In the genomic region with DNA sequence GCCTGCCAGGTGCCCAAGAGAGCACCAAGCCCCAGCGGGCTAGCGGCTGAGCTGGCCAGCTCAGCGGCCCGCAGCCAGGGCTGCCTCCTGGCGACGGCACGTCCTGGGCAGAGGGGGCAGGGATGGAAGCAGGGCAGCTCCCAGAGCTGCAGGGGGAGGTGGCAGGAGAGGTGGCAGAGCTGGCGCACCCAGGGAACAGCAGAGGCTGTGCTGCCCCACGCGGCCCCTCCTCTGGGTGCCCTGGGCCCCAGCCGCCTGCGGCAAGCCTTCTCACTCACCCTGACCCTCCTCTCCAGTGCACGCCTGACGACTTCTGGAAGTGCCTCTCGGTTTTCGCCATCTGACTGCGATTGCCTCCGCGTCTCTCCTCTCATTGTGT, we compare ENCODE assay signal across 13 cellular contexts. TPM values are rescaled to one million over a fixed set of nuclear protein-coding genes. Genes with fewer than 3 reads are reported as not detected.
DNase-seq lines count a peak whose midpoint lies in the region; ATAC-seq and TF ChIP-seq lines count a peak whose summit lies in the region.
"Had no signal": no experiment of that assay in that cellular context is flagged by ENCODE, and none has a peak within 500 bp of the region (broad histone marks: within the 10 kb centered on the region; RNA-seq: fewer than 3 reads in every experiment).

No MANE protein-coding gene starts in this region.

- no peak overlapping the region for H3K4ac ChIP-seq in neuronal stem cell (ENCODE audit: low read length)

- no peak overlapping the region for H2BK120ac ChIP-seq in neuronal stem cell (ENCODE audit: low read depth, low read length)

- no peak overlapping the region for H4K8ac ChIP-seq in neuronal stem cell (ENCODE audit: low read depth, low read length)

- H3K9me3 Mint-ChIP-seq in glutamatergic neuron (ENCODE audit: unreplicated experiment) (peaks cover 24% of the 10 kb centered on the region), chondrocyte (ENCODE audit: low read depth) (no peaks in the 10 kb centered on the region)
- H3K9me3 Mint-ChIP-seq: CD4-positive, alpha-beta T cell; HFFc6 had no signal

- TF ChIP-seq CTCF in glutamatergic neuron (IDR thresholded peaks at IDR 0.05; ENCODE audit: partially characterized antibody, unreplicated experiment) (no peak), chondrocyte (IDR thresholded peaks at IDR 0.05) (no peak)

- H3K79me1 ChIP-seq in neuronal stem cell (ENCODE audit: low read depth, low read length): peaks cover 17% of the 10 kb centered on the region

- H3K27me3 ChIP-seq in neuronal stem cell (ENCODE audit: control insufficient read depth in 3 of 3, insufficient read depth in 3 of 3, low read depth in 1 of 3, low read length in 3 of 3): no peaks in the 10 kb centered on the region

- H3K27ac ChIP-seq in neuronal stem cell (replicated peaks; ENCODE audit: low read length): no peak overlapping the region

- H3K27me3 Mint-ChIP-seq in glutamatergic neuron (ENCODE audit: unreplicated experiment): peaks cover 25% of the 10 kb centered on the region
- no peaks in the 10 kb centered on the region for H3K27me3 Mint-ChIP-seq in chondrocyte (ENCODE audit: low read depth)
- H3K27me3 Mint-ChIP-seq: CD4-positive, alpha-beta T cell had no signal

- H3K14ac ChIP-seq in neuronal stem cell (ENCODE audit: low read length): no peak overlapping the region

- no peak overlapping the region for H2AFZ ChIP-seq in neuronal stem cell (ENCODE audit: low read length)

- H2BK15ac ChIP-seq in neuronal stem cell (ENCODE audit: low read length): peak overlapping the region; percentile 30

- no peaks in the 10 kb centered on the region for H3K9me3 ChIP-seq in neuronal stem cell (replicated peaks in 1 of 2; ENCODE audit: control insufficient read depth in 2 of 2, insufficient read depth in 1 of 2, low read depth in 1 of 2, low read length in 2 of 2)

- H3K4me1 Mint-ChIP-seq in glutamatergic neuron (ENCODE audit: low read depth, unreplicated experiment) (peaks cover 9% of the 10 kb centered on the region), chondrocyte (ENCODE audit: low read depth) (peaks cover 3% of the 10 kb centered on the region)

- WGBS in neuronal stem cell (ENCODE audit: extremely low coverage in 2 of 2, insufficient read length in 2 of 2, insufficient replicate concordance in 1 of 2), 2 donors: no CpG with 5 or more reads among the region's 19 CpGs

- peaks cover 19 to 22% of the 10 kb centered on the region in 2 donors for H3K4me1 ChIP-seq in neuronal stem cell (ENCODE audit: control insufficient read depth in 2 of 2, insufficient read depth in 1 of 2, low read depth in 1 of 2, low read length in 2 of 2)

- H4K91ac ChIP-seq in neuronal stem cell (ENCODE audit: low read depth, low read length, poor library complexity): no peak overlapping the region

- DNase-seq in DMS153 treated with DMSO at 0.1 percent for 48 hours (lab: John Stamatoyannopoulos, UW; ENCODE audit: unreplicated experiment): peak; percentile 33
- DNase-seq in NCI-H2171 treated with DMSO at 0.1 percent for 48 hours (lab: John Stamatoyannopoulos, UW): peak; percentile 72
- DNase-seq in glutamatergic neuron: no peak
- no peak for DNase-seq in neuronal stem cell (ENCODE audit: low spot score)
- DNase-seq in stimulated activated CD8-positive, alpha-beta memory T cell treated with anti-CD3 and anti-CD28 coated beads, Interleukin-4, amount 100 ng/mL, for 48 hours: no peak
- DNase-seq in chondrocyte (ENCODE audit: low spot score): no peak
- DNase-seq: activated CD4-positive, alpha-beta T cell treated with anti-CD3 and anti-CD28 coated beads for 1 hour; activated T-cell treated with anti-CD3 and anti-CD28 coated beads for 4 hours; CD4-positive, alpha-beta T cell; cortex of kidney; HFFc6 had no signal

- ATAC-seq in HG03469 (IDR thresholded peaks at IDR 0.05; ENCODE audit: unreplicated experiment) (no peak), GM19467 (IDR thresholded peaks at IDR 0.05; ENCODE audit: unreplicated experiment) (no peak)

- peak overlapping the region; percentile 65 for H3K23ac ChIP-seq in neuronal stem cell (ENCODE audit: low read depth, low read length, poor library complexity)

- H2BK5ac ChIP-seq in neuronal stem cell (ENCODE audit: low read length): peak overlapping the region; percentile 29

- H3K4me3 ChIP-seq in neuronal stem cell (ENCODE audit: low read length in 2 of 2): no peak overlapping the region

- H3K4me2 ChIP-seq in neuronal stem cell (ENCODE audit: insufficient read depth, low read length, poor library complexity, severe bottlenecking): no peak overlapping the region

- H2BK12ac ChIP-seq in neuronal stem cell (ENCODE audit: low read length): no peak overlapping the region

- peak overlapping the region; percentile 94 for H2AK5ac ChIP-seq in neuronal stem cell (ENCODE audit: low read depth, low read length)

- peaks cover 0 to 64% of the 10 kb centered on the region in 2 donors for H3K36me3 ChIP-seq in neuronal stem cell (replicated peaks in 1 of 2; ENCODE audit: control insufficient read depth in 2 of 2, insufficient read depth in 2 of 2, low read length in 2 of 2)

- H3K36me3 Mint-ChIP-seq in glutamatergic neuron (ENCODE audit: unreplicated experiment) (no peaks in the 10 kb centered on the region), chondrocyte (ENCODE audit: low read depth) (no peaks in the 10 kb centered on the region)

- H3K27ac Mint-ChIP-seq in glutamatergic neuron (ENCODE audit: unreplicated experiment): no peak overlapping the region
- H3K27ac Mint-ChIP-seq in chondrocyte (ENCODE audit: unreplicated experiment): no peak overlapping the region
- H3K27ac Mint-ChIP-seq: CD4-positive, alpha-beta T cell; HFFc6 had no signal

- no peak overlapping the region for H3K9ac ChIP-seq in neuronal stem cell (ENCODE audit: low read depth, low read length, poor library complexity)

- peak overlapping the region; percentile 80 for H3K18ac ChIP-seq in neuronal stem cell (ENCODE audit: low read length)

- H3K4me3 Mint-ChIP-seq in glutamatergic neuron (ENCODE audit: unreplicated experiment): peak overlapping the region; percentile 65
- no peak overlapping the region for H3K4me3 Mint-ChIP-seq in chondrocyte (ENCODE audit: unreplicated experiment)
- H3K4me3 Mint-ChIP-seq: CD4-positive, alpha-beta T cell; HFFc6 had no signal

RNA-seq across cellular contexts. Expression of a gene that starts 24.7 kb away (rescaled TPM):
- total RNA-seq in glutamatergic neuron (ENCODE audit: unreplicated experiment) (473 TPM), chondrocyte (22.6 to 37.1 TPM (median 24.0 TPM) in 3 replicates)
- polyA plus RNA-seq in neuronal stem cell (2013, experiment 1 of 2): 5.7 TPM
- polyA plus RNA-seq in neuronal stem cell (2013, experiment 2 of 2): 6.2 TPM

RNA-seq across cellular contexts. Expression of a gene that starts 51.0 kb away (rescaled TPM):
- total RNA-seq in glutamatergic neuron (ENCODE audit: unreplicated experiment) (7.1 TPM), chondrocyte (3.1 to 10.9 TPM (median 3.8 TPM) in 3 replicates)
- 32.2 TPM for polyA plus RNA-seq in neuronal stem cell (2013, experiment 1 of 2)
- 33.2 TPM for polyA plus RNA-seq in neuronal stem cell (2013, experiment 2 of 2)

Comparison
In these comparisons a context has a peak if more than half of its experiments do, and no peak if none do; other contexts are left out.
1. DNase-seq: peak in DMS153 treated with DMSO at 0.1 percent for 48 hours (single experiment) and NCI-H2171 treated with DMSO at 0.1 percent for 48 hours (single experiment); none in glutamatergic neuron (single experiment), neuronal stem cell (single experiment), stimulated activated CD8-positive, alpha-beta memory T cell treated with anti-CD3 and anti-CD28 coated beads, Interleukin-4, amount 100 ng/mL, for 48 hours (single experiment) and chondrocyte (single experiment).
2. RNA of a gene that starts 24.7 kb away (total RNA-seq): 473 TPM in glutamatergic neuron (single experiment); 22.6 to 37.1 TPM in chondrocyte; every median in the first group is over 10 times any median in the second.